9 cellular contexts compared by ENCODE assay signal in the genomic region with DNA sequence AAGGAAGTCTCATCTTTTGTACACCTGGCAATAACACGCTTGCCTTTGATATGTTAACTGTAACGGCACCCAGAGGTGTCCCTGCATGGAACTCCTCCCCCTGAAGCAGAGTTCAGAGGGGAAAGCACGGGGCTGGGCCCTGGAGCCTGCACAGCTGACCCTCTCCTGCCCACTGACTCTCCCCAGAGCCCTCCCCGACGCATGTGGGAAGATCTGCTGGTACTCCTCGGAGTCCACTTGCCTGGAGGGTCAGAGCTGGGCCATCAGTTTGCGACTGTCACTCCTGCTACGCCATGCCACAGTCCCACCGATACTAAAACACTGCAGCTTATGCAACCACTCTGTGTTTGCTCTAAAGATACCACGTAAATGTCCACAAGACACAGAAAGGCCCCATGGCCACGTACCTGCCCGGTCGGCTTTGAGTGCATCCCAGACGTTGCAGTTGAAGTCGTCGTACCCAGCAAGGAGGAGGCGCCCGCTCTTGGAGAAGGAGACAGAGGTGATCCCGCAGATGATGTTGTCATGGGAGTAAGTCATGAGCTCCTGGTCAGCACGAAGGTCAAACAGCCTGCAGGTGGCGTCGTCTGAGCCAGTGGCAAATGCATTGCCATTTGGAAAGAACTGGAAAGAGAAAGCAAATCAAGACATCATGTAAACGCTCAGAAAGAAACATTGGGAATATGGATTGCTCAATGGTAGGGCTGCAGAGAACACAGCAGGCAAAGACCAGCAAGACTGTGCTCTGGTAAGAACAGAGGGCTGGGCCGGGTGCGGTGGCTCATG. TPM values are rescaled to one million over a fixed set of nuclear protein-coding genes. Genes with fewer than 3 reads are reported as not detected.
A peak's percentile ranks its signal among the peaks of the same experiment; 100 is the strongest.
DNase-seq lines count a peak whose midpoint lies in the region; ATAC-seq and TF ChIP-seq lines count a peak whose summit lies in the region.
"Had no signal": no experiment of that assay in that cellular context is flagged by ENCODE, and none has a peak within 500 bp of the region (broad histone marks: within the 10 kb centered on the region; RNA-seq: fewer than 3 reads in every experiment).

No MANE protein-coding gene starts in this region.

- DNase-seq in CD4-positive, alpha-beta T cell, result no peak
- DNase-seq in H7, result peak; percentile 79
- peak; percentile 26 for DNase-seq in astrocyte of the hippocampus (ENCODE audit: low read depth, low spot score)
- no peak for DNase-seq in medulla oblongata (ENCODE audit: extremely low spot score)
- DNase-seq in middle frontal gyrus (ENCODE audit: extremely low spot score, low spot score), result no peak
- DNase-seq in NCI-H2107 (lab: John Stamatoyannopoulos, UW), result no peak
- no peak for DNase-seq in ascending aorta (ENCODE audit: low spot score in 2 of 2)
- DNase-seq: activated CD4-positive, alpha-beta T cell treated with anti-CD3 and anti-CD28 coated beads for 1 hour had no signal

- intact Hi-C loops in CD4-positive, alpha-beta T cell (cut with DNase I, micrococcal nuclease), result no loop called here
- intact Hi-C loops in ascending aorta (cut with DNase I), result no loop called here

- no peak overlapping the region for H3K4me3 ChIP-seq in H7 (ENCODE audit: insufficient read depth, low read depth, low read length)
- no peak overlapping the region for H3K4me3 ChIP-seq in liver (ENCODE audit: low read depth in 1 of 3, low read length in 3 of 3)
- H3K4me3 ChIP-seq in ascending aorta, result no peak overlapping the region

- peaks cover 4% of the 10 kb centered on the region for H3K4me1 Mint-ChIP-seq in CD4-positive, alpha-beta T cell (ENCODE audit: low read depth)

- TF ChIP-seq CTCF in CD4-positive, alpha-beta T cell (IDR thresholded peaks at IDR 0.05), result peak; percentile 14
- TF ChIP-seq CTCF in liver (IDR thresholded peaks at IDR 0.05; ENCODE audit: low read depth, low read length, missing input control) (peak; percentile 16), ascending aorta (IDR thresholded peaks at IDR 0.05) (peak in 1 of 3 experiments; percentile 7)

- no peaks in the 10 kb centered on the region for H3K9me3 ChIP-seq in CD4-positive, alpha-beta T cell (ENCODE audit: control insufficient read depth, low read length)
- H3K9me3 ChIP-seq in liver (ENCODE audit: control insufficient read depth in 4 of 4, low read length in 3 of 4) (no peaks in the 10 kb centered on the region), ascending aorta (no peaks in the 10 kb centered on the region)

- H3K9ac ChIP-seq in liver (ENCODE audit: low read depth in 1 of 2, low read length in 2 of 2), result no peak overlapping the region

- POLR2A ChIA-PET in CD4-positive, alpha-beta T cell (lab: Charles Lee), result no interaction called here

- H3K4me3 Mint-ChIP-seq in CD4-positive, alpha-beta T cell, result no peak overlapping the region

- CTCF ChIA-PET in CD4-positive, alpha-beta T cell (lab: Charles Lee), result interaction anchor here (1.3 kb wide), 2 partner anchors 9 to 120 kb away, joined by 3 read pairs; no protein-coding TSS in a partner anchor

- no peaks in the 10 kb centered on the region for H3K9me3 Mint-ChIP-seq in CD4-positive, alpha-beta T cell

- H3K36me3 ChIP-seq in H7 (replicated peaks; ENCODE audit: control insufficient read depth, insufficient read depth, low read length) (peaks cover 53% of the 10 kb centered on the region), liver (ENCODE audit: control insufficient read depth in 4 of 4, insufficient read depth in 3 of 4, low read depth in 1 of 4, low read length in 3 of 4) (peaks cover 10 to 71% (median 41%) of the 10 kb centered on the region in 4 donors), ascending aorta (peaks cover 85 to 92% of the 10 kb centered on the region in 2 donors)

- H3K27me3 Mint-ChIP-seq in CD4-positive, alpha-beta T cell, result no peaks in the 10 kb centered on the region

- no peaks in the 10 kb centered on the region for H3K4me1 ChIP-seq in liver (ENCODE audit: control insufficient read depth in 4 of 4, insufficient read depth in 4 of 4, low read length in 3 of 4)
- H3K4me1 ChIP-seq in ascending aorta, result peaks cover 0 to 4% of the 10 kb centered on the region in 2 donors

- no peak for ATAC-seq in CD4-positive, alpha-beta T cell (ENCODE audit: poor library complexity)

- TF ChIP-seq RAD21 in liver (IDR thresholded peaks at IDR 0.05), result peak; percentile 15 to 68

- no peaks in the 10 kb centered on the region for H3K27me3 ChIP-seq in CD4-positive, alpha-beta T cell (ENCODE audit: control insufficient read depth, insufficient read depth, low read length)
- no peaks in the 10 kb centered on the region for H3K27me3 ChIP-seq in H7 (ENCODE audit: control insufficient read depth, insufficient read depth, low read length)
- H3K27me3 ChIP-seq in liver (ENCODE audit: control insufficient read depth in 4 of 4, insufficient read depth in 4 of 4, low read length in 3 of 4), result no peaks in the 10 kb centered on the region
- H3K27me3 ChIP-seq in ascending aorta, result no peaks in the 10 kb centered on the region

- WGBS in liver, result 84% methylated on average over 25 of the region's 25 CpGs

- no peak overlapping the region for H3K27ac ChIP-seq in CD4-positive, alpha-beta T cell (ENCODE audit: low read depth, low read length)
- H3K27ac ChIP-seq in liver (ENCODE audit: low read depth in 1 of 2, low read length in 2 of 2) (no peak overlapping the region), ascending aorta (peak overlapping the region in 1 of 2 donors; percentile 55)

- no peak overlapping the region for H3K27ac Mint-ChIP-seq in CD4-positive, alpha-beta T cell

- peaks cover 89% of the 10 kb centered on the region for H3K36me3 Mint-ChIP-seq in CD4-positive, alpha-beta T cell (ENCODE audit: low read depth)

TF ChIP-seq in liver, 16 proteins besides CTCF, POLR2A, EP300 and RAD21:
- TF ChIP-seq TAF1 (conservative IDR thresholded peaks at IDR 0.05) (no peak), RXRA (IDR thresholded peaks at IDR 0.05) (peak in 1 of 2 donors; percentile 9), NR2F2 (IDR thresholded peaks at IDR 0.05) (no peak), SP1 (IDR thresholded peaks at IDR 0.05) (no peak)

RNA-seq across cellular contexts. Expression of a gene that starts 10.6 kb away (rescaled TPM):
- 10 to 100 TPM; 19.9 to 25.1 TPM for total RNA-seq in CD4-positive, alpha-beta T cell
- total RNA-seq in H7 (2014; rRNA removed; shearing (Covaris generic)), result 111 and 175 TPM in 2 replicates
- total RNA-seq in liver (100 to 1,000 TPM in 1 of 2 donors, 10 to 100 TPM in 1; 39.2 to 105 TPM), ascending aorta (104 TPM)
- 10 to 100 TPM; 77.9 to 89.4 TPM for polyA plus RNA-seq in liver

Comparison
In these comparisons a context has a peak if more than half of its experiments do, and no peak if none do; other contexts are left out.
1. DNase-seq: peak in H7 (single experiment) and astrocyte of the hippocampus (single experiment); none in CD4-positive, alpha-beta T cell (0 of 10), medulla oblongata (single experiment), middle frontal gyrus (single experiment), NCI-H2107 (single experiment) and ascending aorta (0 of 2).